Comparison of ENCODE assay signal across 18 cellular contexts in genomic region chr19:5237939-5238480, GRCh38.
A peak's percentile ranks its signal among the peaks of the same experiment; 100 is the strongest.
DNase-seq lines count a peak whose midpoint lies in the region; ATAC-seq, FAIRE-seq and TF ChIP-seq lines count a peak whose summit lies in the region.
"Had no signal": no experiment of that assay in that cellular context is flagged by ENCODE, and none has a peak within 500 bp of the region (broad histone marks: within the 10 kb centered on the region; RNA-seq: fewer than 3 reads in every experiment).

No MANE protein-coding gene starts in this region.

- POLR2A ChIA-PET in K562 (lab: Yijun Ruan, JAX) = no interaction called here

- H3K4me2 ChIP-seq in K562 (ENCODE audit: insufficient read depth, low read length) = no peak overlapping the region
- H3K4me2 ChIP-seq in mesenchymal stem cell (ENCODE audit: low read length, poor library complexity, severe bottlenecking) = no peak overlapping the region

- peak overlapping the region; percentile 35 for H4K91ac ChIP-seq in mesenchymal stem cell (ENCODE audit: low read length)

- 85% methylated on average over 19 of the region's 26 CpGs for WGBS in K562 (ENCODE audit: insufficient coverage, low coverage, missing lambda C conversion rate)
- whole genome bisulfite sequencing in mesenchymal stem cell = 96% methylated on average over 26 of the region's 26 CpGs

- in situ Hi-C loops in K562 (cut with MboI) = no loop called here

- H3K9me3 ChIP-seq in K562 (replicated peaks; ENCODE audit: control insufficient read depth, insufficient read depth, low read depth, low read length) (no peaks in the 10 kb centered on the region), mesenchymal stem cell (ENCODE audit: control insufficient read depth, low read length) (no peaks in the 10 kb centered on the region)

- H3K79me2 ChIP-seq in K562 (ENCODE audit: control insufficient read depth, insufficient read depth, low read length) = no peaks in the 10 kb centered on the region

- CTCF ChIA-PET in K562 (lab: Yijun Ruan, JAX; ENCODE audit: low intra/inter-chr PET ratio) = no interaction called here

- H3K4me1 ChIP-seq in K562 (replicated peaks in 1 of 2; ENCODE audit: control insufficient read depth in 2 of 2, insufficient read depth in 2 of 2, low read length in 2 of 2) (peaks cover 0 to 8% of the 10 kb centered on the region in 2 experiments; a peak in 1 of 5 replicates), mesenchymal stem cell (ENCODE audit: control insufficient read depth, insufficient read depth, low read depth, low read length) (no peaks in the 10 kb centered on the region)

- H3K9ac ChIP-seq in K562 (ENCODE audit: insufficient read depth in 1 of 2, low read depth in 2 of 2, low read length in 2 of 2) (no peak overlapping the region), mesenchymal stem cell (ENCODE audit: low read length) (no peak overlapping the region)

- DNase-seq in K562 (ENCODE audit: extremely low read depth in 1 of 4, low spot score in 3 of 4) (no peak), mesenchymal stem cell (no peak), head of caudate nucleus (no peak), NCI-H2029 treated with DMSO at 0.1 percent for 48 hours (lab: John Stamatoyannopoulos, UW) (no peak)
- DNase-seq: C1 segment of cervical spinal cord; Calu3; CD4-positive, alpha-beta memory T cell; COR-L47; DMS53; DMS79 treated with DMSO at 0.1 percent for 48 hours; GF-D8; GOT3; H9 had no signal

- no peaks in the 10 kb centered on the region for H3K9me1 ChIP-seq in K562 (ENCODE audit: control insufficient read depth, insufficient read depth, low read length)

- H3K79me1 ChIP-seq in mesenchymal stem cell (replicated peaks; ENCODE audit: low read length, poor library complexity, severe bottlenecking) = no peaks in the 10 kb centered on the region

- no peak overlapping the region for H3K18ac ChIP-seq in mesenchymal stem cell (ENCODE audit: low read depth in 1 of 2, low read length in 2 of 2)

- H3K23ac ChIP-seq in mesenchymal stem cell (ENCODE audit: low read length in 2 of 2) = no peak overlapping the region

- H2BK12ac ChIP-seq in mesenchymal stem cell (ENCODE audit: low read length in 2 of 2) = no peak overlapping the region

- TF ChIP-seq RAD21 in K562 (CRISPR knock-in tag; conservative IDR thresholded peaks at IDR 0.05 in 1 of 2, IDR thresholded peaks at IDR 0.05 in 1 of 2) = no peak

- no peak for FAIRE-seq in K562 (lab: Jason Lieb, UNC)
- FAIRE-seq: GM12891, GM18507 had no signal

- no peaks in the 10 kb centered on the region for H4K20me1 ChIP-seq in K562 (replicated peaks; ENCODE audit: control insufficient read depth, insufficient read depth, low read length)

- TF ChIP-seq POLR2A in K562 (conservative IDR thresholded peaks at IDR 0.05) = no peak

- H2BK15ac ChIP-seq in mesenchymal stem cell (ENCODE audit: low read depth, poor library complexity, severe bottlenecking) = no peak overlapping the region

- BruUV-seq in K562 (replicated peaks; lab: Mats Ljungman, UMichigan) = no TSS peak

- no peak for TF ChIP-seq EP300 in K562 (IDR thresholded peaks at IDR 0.05; ENCODE audit: low read length)

- H3K36me3 ChIP-seq in K562 (ENCODE audit: control insufficient read depth, insufficient read depth, low read length) (no peaks in the 10 kb centered on the region), mesenchymal stem cell (ENCODE audit: control insufficient read depth in 1 of 2, insufficient read depth in 2 of 2, low read depth in 1 of 2, low read length in 2 of 2) (peaks cover 30 to 39% of the 10 kb centered on the region in 2 experiments)

- no peak overlapping the region for H2BK120ac ChIP-seq in mesenchymal stem cell (ENCODE audit: low read depth, low read length)

- H2BK5ac ChIP-seq in mesenchymal stem cell (ENCODE audit: low read depth, low read length, poor library complexity, severe bottlenecking) = no peak overlapping the region

- no peak overlapping the region for H2AK5ac ChIP-seq in mesenchymal stem cell (ENCODE audit: low read length, severe bottlenecking)

- H3K4ac ChIP-seq in mesenchymal stem cell (ENCODE audit: low read depth in 1 of 2, low read length in 2 of 2) = no peak overlapping the region

- no peak for TF ChIP-seq CTCF in K562 (IDR thresholded peaks at IDR 0.05 in 2 of 3, conservative IDR thresholded peaks at IDR 0.05 in 1 of 3; ENCODE audit: insufficient read depth in 2 of 3, low read depth in 1 of 3, low read length in 3 of 3)

- intact Hi-C loops in K562 (cut with micrococcal nuclease) (no loop called here), head of caudate nucleus (cut with DNase I) (no loop called here)

- H2AFZ ChIP-seq in K562 (ENCODE audit: low read depth, low read length) (no peak overlapping the region), mesenchymal stem cell (ENCODE audit: low read depth, low read length) (no peak overlapping the region)

- H4K8ac ChIP-seq in mesenchymal stem cell (ENCODE audit: low read length) = no peak overlapping the region

- H3K14ac ChIP-seq in mesenchymal stem cell (ENCODE audit: low read length in 2 of 2) = no peak overlapping the region

- H3K27me3 ChIP-seq in K562 (ENCODE audit: control insufficient read depth in 2 of 2, insufficient read depth in 2 of 2, low read length in 2 of 2) = no peaks in the 10 kb centered on the region
- H3K27me3 ChIP-seq in mesenchymal stem cell (ENCODE audit: control insufficient read depth in 1 of 2, insufficient read depth in 1 of 2, low read length in 2 of 2) = no peaks in the 10 kb centered on the region

- H3K4me3 ChIP-seq in K562 (no peak overlapping the region), mesenchymal stem cell (ENCODE audit: insufficient read depth in 1 of 2, low read depth in 1 of 2, low read length in 2 of 2) (no peak overlapping the region)

- ATAC-seq in K562 (no peak), esophagus mucosa (peak; percentile 40), GM18907 (IDR thresholded peaks at IDR 0.05; ENCODE audit: unreplicated experiment) (no peak)
- ATAC-seq: HCT116 had no signal

- H3K27ac ChIP-seq in K562 (ENCODE audit: extremely low read depth, low read depth, low read length) (no peak overlapping the region), mesenchymal stem cell (ENCODE audit: low read length, poor library complexity, severe bottlenecking) (no peak overlapping the region)

TF ChIP-seq in K562, 482 proteins besides CTCF, POLR2A, EP300 and RAD21:
- no peak for TF ChIP-seq DMBX1 (CRISPR knock-in tag; IDR thresholded peaks at IDR 0.05; ENCODE audit: borderline replicate concordance)
- no peak for TF ChIP-seq HDAC8 (tag; IDR thresholded peaks at IDR 0.05)
- TF ChIP-seq HDGF (IDR thresholded peaks at IDR 0.05) = no peak
- no peak for TF ChIP-seq ZKSCAN8 (CRISPR knock-in tag; IDR thresholded peaks at IDR 0.05)
- no peak for TF ChIP-seq ZNF347 (CRISPR knock-in tag; IDR thresholded peaks at IDR 0.05; ENCODE audit: low read depth)
- TF ChIP-seq GATAD2A (IDR thresholded peaks at IDR 0.05) = no peak
- TF ChIP-seq ZNF384 (IDR thresholded peaks at IDR 0.05; ENCODE audit: low read depth, low read length) = no peak
- TF ChIP-seq MLX (CRISPR knock-in tag; conservative IDR thresholded peaks at IDR 0.05) = no peak
- peak; percentile 91 for TF ChIP-seq ZBTB9 (CRISPR knock-in tag; IDR thresholded peaks at IDR 0.05)
- no peak for TF ChIP-seq TRIM24 (IDR thresholded peaks at IDR 0.05)
- TF ChIP-seq POLR2G (IDR thresholded peaks at IDR 0.05; ENCODE audit: low read depth, low read length) = peak; percentile 21; the same call in 1 of the 2 replicates
